9 cellular contexts compared by ENCODE assay signal in genomic region chr7:117322741-117323584, GRCh38. TPM values are rescaled to one million over a fixed set of nuclear protein-coding genes. Genes with fewer than 3 reads are reported as not detected.
DNase-seq lines count a peak whose midpoint lies in the region; ATAC-seq and TF ChIP-seq lines count a peak whose summit lies in the region.
"Had no signal": no experiment of that assay in that cellular context is flagged by ENCODE, and none has a peak within 500 bp of the region (broad histone marks: within the 10 kb centered on the region; RNA-seq: fewer than 3 reads in every experiment).

Gene WNT2 (minus strand): TSS chr7:117323058. CDS start chr7:117322989, 69 bp downstream.

- H3K27me3 ChIP-seq in breast epithelium, result peaks cover 0 to 28% of the 10 kb centered on the region in 2 donors
- peaks cover 31% of the 10 kb centered on the region for H3K27me3 ChIP-seq in kidney epithelial cell (ENCODE audit: control insufficient read depth, insufficient read depth, low read length)
- peaks cover 0 to 17% of the 10 kb centered on the region in 2 donors for H3K27me3 ChIP-seq in tibial artery

- intact Hi-C loops in breast epithelium (cut with DNase I; ENCODE audit: low total_unique reads), result no loop called here
- intact Hi-C loops in tibial artery (cut with DNase I; ENCODE audit: low total_unique reads), result no loop called here
- intact Hi-C loops in sciatic nerve (cut with DNase I), result no loop called here

- no peaks in the 10 kb centered on the region for H3K9me3 Mint-ChIP-seq in activated T-helper 17 cell treated with anti-CD3 and anti-CD28 coated beads, Interleukin-2, amount 50 U/mL, for 72 hours

- peak; percentile 18 for DNase-seq in NCI-H345 (lab: John Stamatoyannopoulos, UW)
- no peak for DNase-seq in NCI-H345 treated with DMSO at 0.1 percent for 48 hours (lab: John Stamatoyannopoulos, UW; ENCODE audit: unreplicated experiment)
- no peak for DNase-seq in breast epithelium (ENCODE audit: low spot score in 2 of 2)
- no peak for DNase-seq in kidney epithelial cell (ENCODE audit: low read depth)
- DNase-seq in tibial artery, result no peak
- DNase-seq in sciatic nerve (ENCODE audit: low spot score), result no peak

- no peak for TF ChIP-seq POLR2A in breast epithelium (IDR thresholded peaks at IDR 0.05)

- H3K36me3 ChIP-seq in breast epithelium (no peaks in the 10 kb centered on the region), kidney epithelial cell (ENCODE audit: control insufficient read depth, insufficient read depth, low read length) (no peaks in the 10 kb centered on the region), tibial artery (no peaks in the 10 kb centered on the region)

- H3K36me3 Mint-ChIP-seq in activated T-helper 17 cell treated with anti-CD3 and anti-CD28 coated beads, Interleukin-2, amount 50 U/mL, for 72 hours (ENCODE audit: low read depth), result no peaks in the 10 kb centered on the region

- H3K27ac ChIP-seq in breast epithelium, result peak within 1 kb of the TSS; percentile 46 to 50
- H3K27ac ChIP-seq in tibial artery, result no peak within 1 kb of the TSS

- H3K4me1 ChIP-seq in breast epithelium (peaks cover 0 to 6% of the 10 kb centered on the region in 2 donors), tibial artery (peaks cover 0 to 25% (median 22%) of the 10 kb centered on the region in 4 donors)

- H3K9me3 ChIP-seq in breast epithelium (peaks cover 0 to 8% of the 10 kb centered on the region in 2 donors), tibial artery (peaks cover 0 to 6% (median 0%) of the 10 kb centered on the region in 3 donors)

- no peak for TF ChIP-seq CTCF in breast epithelium (IDR thresholded peaks at IDR 0.05)
- no peak for TF ChIP-seq CTCF in kidney epithelial cell (IDR thresholded peaks at IDR 0.05; ENCODE audit: insufficient read depth, low read length, poor library complexity, severe bottlenecking)
- TF ChIP-seq CTCF in tibial artery (IDR thresholded peaks at IDR 0.05), result no peak

- no peak for ATAC-seq in activated T-helper 17 cell treated with anti-CD3 and anti-CD28 coated beads, Interleukin-2, amount 50 U/mL, for 72 hours (replicated peaks)
- ATAC-seq in HG02610 (IDR thresholded peaks at IDR 0.05; ENCODE audit: unreplicated experiment) (no peak), sciatic nerve (no peak)

- H3K4me3 Mint-ChIP-seq in activated T-helper 17 cell treated with anti-CD3 and anti-CD28 coated beads, Interleukin-2, amount 50 U/mL, for 72 hours, result no peak within 1 kb of the TSS

- no peak within 1 kb of the TSS for H3K27ac Mint-ChIP-seq in activated T-helper 17 cell treated with anti-CD3 and anti-CD28 coated beads, Interleukin-2, amount 50 U/mL, for 72 hours

- H3K4me1 Mint-ChIP-seq in activated T-helper 17 cell treated with anti-CD3 and anti-CD28 coated beads, Interleukin-2, amount 50 U/mL, for 72 hours, result no peaks in the 10 kb centered on the region

- H3K27me3 Mint-ChIP-seq in activated T-helper 17 cell treated with anti-CD3 and anti-CD28 coated beads, Interleukin-2, amount 50 U/mL, for 72 hours, result peaks cover 52% of the 10 kb centered on the region

- H3K4me3 ChIP-seq in breast epithelium, result peak within 1 kb of the TSS; percentile 40 to 65 (median 49)
- peak within 1 kb of the TSS; percentile 36 for H3K4me3 ChIP-seq in kidney epithelial cell (ENCODE audit: low read depth, low read length)
- peak within 1 kb of the TSS; percentile 50 to 59 for H3K4me3 ChIP-seq in tibial artery

RNA-seq across cellular contexts. Expression of gene WNT2, which starts in this region (rescaled TPM):
- 1 to 10 TPM; 1.5 to 2.4 (median 2.0) TPM for total RNA-seq in breast epithelium
- 0.07 and 0.29 TPM in 2 replicates for total RNA-seq in kidney epithelial cell
- total RNA-seq in activated T-helper 17 cell treated with anti-CD3 and anti-CD28 coated beads, Interleukin-2, amount 50 U/mL, for 72 hours, result not detected
- 0.31 TPM for total RNA-seq in sciatic nerve
- total RNA-seq: T-helper 1 cell treated with Interleukin-12 subunit alpha and Interleukin-12 subunit beta and Interleukin-4 antibody, amounts not matched to agents 30 ng/mL and 1 ng/mL, for 36 hours had no signal

Comparison
In these comparisons a context has a peak if more than half of its experiments do, and no peak if none do; other contexts are left out.
1. H3K27ac ChIP-seq: peak in breast epithelium (2 of 2); none in tibial artery (0 of 2).
2. Peak in every context shown above with its lines, with median percentiles within 50 percentile points of each other: H3K4me3 ChIP-seq.